Comparison of ENCODE assay signal across 8 cellular contexts in the genomic region with DNA sequence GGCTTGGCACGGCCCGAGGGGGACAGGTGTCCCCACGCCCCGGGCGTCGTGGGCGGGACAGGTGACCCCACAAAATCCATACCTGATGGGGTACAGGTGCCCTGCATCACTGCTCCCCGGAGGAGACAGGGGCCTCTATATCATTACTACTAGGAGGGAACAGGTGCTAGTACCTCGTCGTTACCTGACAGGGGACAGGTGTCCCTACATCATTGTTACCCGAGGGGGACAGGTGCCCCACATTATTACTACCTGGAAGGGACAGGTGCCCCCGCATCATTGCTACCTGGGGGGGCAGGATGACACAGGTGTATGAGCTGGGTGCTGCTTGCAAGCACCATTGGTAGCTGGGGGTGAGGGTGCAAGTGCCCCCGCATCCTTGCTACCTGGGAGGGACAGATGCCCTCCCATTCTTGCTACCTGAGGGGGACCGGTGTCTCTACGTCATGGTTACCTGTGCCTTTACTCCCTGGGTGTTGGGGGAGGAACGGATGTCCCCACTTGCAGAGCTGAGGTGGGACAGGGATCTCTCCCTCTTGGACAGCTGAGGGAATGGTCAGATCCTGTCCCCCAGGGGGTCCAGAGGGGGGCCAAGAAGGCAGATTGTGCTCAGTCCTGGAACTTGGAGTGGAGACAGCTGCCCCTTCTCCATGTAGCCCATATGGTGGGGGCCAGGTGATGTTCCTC. TPM values are rescaled to one million over a fixed set of nuclear protein-coding genes. Genes with fewer than 3 reads are reported as not detected.
DNase-seq lines count a peak whose midpoint lies in the region; ATAC-seq and TF ChIP-seq lines count a peak whose summit lies in the region.

No MANE protein-coding gene starts in this region.

- intact Hi-C loops in heart right ventricle (cut with DNase I) (loop anchor here in 6 of 10 donors (1.0 to 10.0 kb wide), 8 partner anchors 33 to 229 kb away; a partner anchor contains a TSS), cardiac septum (cut with DNase I) (loop anchor here (5.0 kb wide), 1 partner anchor 148 kb away; a partner anchor contains a TSS), OCI-LY7 (cut with micrococcal nuclease; ENCODE audit: unreplicated experiment) (loop anchor here (5.0 kb wide), 1 partner anchor 148 kb away; a partner anchor contains a TSS), esophagus muscularis mucosa (cut with DNase I) (no loop called here)

- CTCF ChIA-PET in OCI-LY7 (lab: Charles Lee; ENCODE audit: unreplicated experiment): no interaction called here

- DNase-seq in heart right ventricle (no peak), cardiac septum (ENCODE audit: low spot score) (no peak), OCI-LY7 (ENCODE audit: low spot score) (no peak), esophagus muscularis mucosa (ENCODE audit: extremely low spot score) (no peak), retinal pigment epithelial cell (ENCODE audit: low read depth) (no peak), COLO829 (ENCODE audit: low spot score) (no peak)

- TF ChIP-seq CTCF in heart right ventricle (IDR thresholded peaks at IDR 0.05): no peak
- TF ChIP-seq CTCF in OCI-LY7 (conservative IDR thresholded peaks at IDR 0.05; ENCODE audit: low read length): no peak
- no peak for TF ChIP-seq CTCF in esophagus muscularis mucosa (IDR thresholded peaks at IDR 0.05)
- no peak for TF ChIP-seq CTCF in retinal pigment epithelial cell (conservative IDR thresholded peaks at IDR 0.05; ENCODE audit: low read depth, low read length)

- TF ChIP-seq POLR2A in esophagus muscularis mucosa (IDR thresholded peaks at IDR 0.05; ENCODE audit: low read depth): no peak

- H4K20me1 ChIP-seq in OCI-LY7 (ENCODE audit: insufficient read depth, low read length): no peaks in the 10 kb centered on the region

- no peaks in the 10 kb centered on the region for H3K9me2 ChIP-seq in OCI-LY7 (ENCODE audit: insufficient read depth, low read length)

- peaks cover 5% of the 10 kb centered on the region; the same call in 1 of the 2 replicates for H3K79me2 ChIP-seq in OCI-LY7 (ENCODE audit: insufficient read depth, low read depth, low read length)

- POLR2A ChIA-PET in OCI-LY7 (lab: Charles Lee): no interaction called here

- H2AFZ ChIP-seq in OCI-LY7 (ENCODE audit: low read length): no peak overlapping the region

- H3K27me3 ChIP-seq in heart right ventricle: no peaks in the 10 kb centered on the region
- no peaks in the 10 kb centered on the region for H3K27me3 ChIP-seq in esophagus muscularis mucosa

- no peaks in the 10 kb centered on the region for H3K36me3 ChIP-seq in heart right ventricle
- no peaks in the 10 kb centered on the region for H3K36me3 ChIP-seq in OCI-LY7 (ENCODE audit: insufficient read depth, low read length)
- no peaks in the 10 kb centered on the region for H3K36me3 ChIP-seq in esophagus muscularis mucosa

- BruUV-seq in OCI-LY7 (replicated peaks; lab: Mats Ljungman, UMichigan): no TSS peak

- H3K27ac ChIP-seq in heart right ventricle (peak overlapping the region in 8 of 10 donors; percentile 44 to 90 (median 80)), OCI-LY7 (ENCODE audit: low read depth, low read length, poor library complexity, severe bottlenecking) (no peak overlapping the region), esophagus muscularis mucosa (replicated peaks in 1 of 4) (peak overlapping the region; percentile 75 to 87 (median 84))

- TF ChIP-seq EP300 in esophagus muscularis mucosa (IDR thresholded peaks at IDR 0.05): no peak

- H3K9me3 ChIP-seq in heart right ventricle (no peaks in the 10 kb centered on the region), OCI-LY7 (ENCODE audit: low read length) (no peaks in the 10 kb centered on the region), esophagus muscularis mucosa (no peaks in the 10 kb centered on the region)

- ATAC-seq in heart right ventricle: peak in 2 of 8 donors; percentile 3 to 43
- no peak for ATAC-seq in GM19397 (IDR thresholded peaks at IDR 0.05; ENCODE audit: unreplicated experiment)
- no peak for ATAC-seq in GM21786 (IDR thresholded peaks at IDR 0.05; ENCODE audit: unreplicated experiment)

- WGBS in heart right ventricle, 2 donors: 19 to 22% methylated on average over 14 to 16 of the region's 16 CpGs
- WGBS in esophagus muscularis mucosa: 30% methylated on average over 9 of the region's 16 CpGs

- H3K4me3 ChIP-seq in heart right ventricle: peak overlapping the region; percentile 44 to 66 (median 57)
- H3K4me3 ChIP-seq in OCI-LY7 (ENCODE audit: low read depth, low read length, poor library complexity, severe bottlenecking): peak overlapping the region; percentile 73
- peak overlapping the region; percentile 57 to 82 (median 61) for H3K4me3 ChIP-seq in esophagus muscularis mucosa
- H3K4me3 ChIP-seq in retinal pigment epithelial cell (ENCODE audit: low read length): peak overlapping the region; percentile 73

- H3K4me1 ChIP-seq in heart right ventricle (peaks cover 7 to 33% (median 14%) of the 10 kb centered on the region in 9 donors), OCI-LY7 (ENCODE audit: insufficient read depth, low read length, poor library complexity, severe bottlenecking) (peaks cover 23% of the 10 kb centered on the region), esophagus muscularis mucosa (peaks cover 11 to 29% (median 25%) of the 10 kb centered on the region in 4 donors)

- peak overlapping the region; percentile 89 for H3K4me2 ChIP-seq in OCI-LY7 (ENCODE audit: low read length)

RNA-seq across cellular contexts. Expression of a gene that starts 0.6 kb away (rescaled TPM):
- 10 to 100 TPM in 3 of 10 donors, 1 to 10 TPM in 7; 6.5 to 11.8 (median 9.3) TPM for total RNA-seq in heart right ventricle
- 1 to 10 TPM; 3.2 to 8.6 TPM for polyA plus RNA-seq in heart right ventricle
- total RNA-seq in cardiac septum: 8.8 TPM
- total RNA-seq in OCI-LY7 (2014; rRNA removed; shearing (Covaris generic)): 3.4 and 4.1 TPM in 2 replicates
- 10.0 and 10.3 TPM in 2 replicates for total RNA-seq in OCI-LY7 (2022)
- 10 to 100 TPM in 1 of 4 donors, 1 to 10 TPM in 3; 5.3 to 10.1 (median 6.6) TPM for total RNA-seq in esophagus muscularis mucosa

RNA-seq across cellular contexts. Expression of a gene that starts 47.3 kb away (rescaled TPM):
- total RNA-seq in heart right ventricle: 1 to 10 TPM; 4.6 to 8.2 (median 6.3) TPM
- 1 to 10 TPM; 3.4 to 4.6 TPM for polyA plus RNA-seq in heart right ventricle
- 5.4 TPM for total RNA-seq in cardiac septum
- 0.75 and 1.0 TPM in 2 replicates for total RNA-seq in OCI-LY7 (2014; rRNA removed; shearing (Covaris generic))
- 7.9 and 8.9 TPM in 2 replicates for total RNA-seq in OCI-LY7 (2022)
- total RNA-seq in esophagus muscularis mucosa: 10 to 100 TPM in 2 of 4 donors, 1 to 10 TPM in 2; 9.1 to 19.0 (median 13.5) TPM
